Comparison of ENCODE assay signal across 23 cellular contexts in the genomic region with DNA sequence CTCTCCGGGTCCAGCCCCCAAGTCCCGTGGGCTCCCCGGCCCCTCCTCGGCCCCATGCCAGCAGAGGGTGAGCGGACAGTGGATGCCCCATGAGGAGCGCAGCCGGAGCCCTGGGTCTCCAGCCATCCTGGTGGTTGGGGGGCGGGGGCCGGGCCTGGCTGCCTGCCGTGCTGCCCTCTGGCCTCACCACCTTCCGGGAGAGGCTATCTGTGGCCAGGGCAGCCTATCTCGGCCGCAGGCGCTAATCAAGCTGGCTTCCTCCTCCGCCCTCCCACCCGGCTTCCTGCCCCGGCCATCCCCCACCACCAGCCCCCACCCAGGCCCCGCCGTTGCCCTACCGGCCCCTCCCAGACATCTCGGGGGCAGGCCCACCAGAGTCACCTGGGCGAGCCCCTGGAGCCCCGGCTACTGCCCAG. TPM values are rescaled to one million over a fixed set of nuclear protein-coding genes. Genes with fewer than 3 reads are reported as not detected.
DNase-seq lines count a peak whose midpoint lies in the region; ATAC-seq and TF ChIP-seq lines count a peak whose summit lies in the region.
"Had no signal": no experiment of that assay in that cellular context is flagged by ENCODE, and none has a peak within 500 bp of the region (broad histone marks: within the 10 kb centered on the region; RNA-seq: fewer than 3 reads in every experiment).

No MANE protein-coding gene starts in this region.

- WGBS in gastroesophageal sphincter (ENCODE audit: low coverage in 1 of 2), 2 donors, result 60% methylated on average over 1 of the region's 23 CpGs; no CpG with 5 or more reads in 1 of the 2 donors

- H3K36me3 Mint-ChIP-seq in stimulated activated memory B cell treated with anti-CD40 and anti-IgM and Interleukin-4, amounts not matched to agents 10 μg/mL and 1 μg/mL and 100 μg/mL, for 72 hours, result peaks cover 11% of the 10 kb centered on the region
- H3K36me3 Mint-ChIP-seq in activated T-helper 1 cell treated with anti-CD3 and anti-CD28 coated beads, Interleukin-12 subunit alpha, Interleukin-12 subunit beta, Interleukin-2, Interleukin-4 antibody, amounts not matched to agents 30 ng/mL and 10 ng/mL and 1 ng/mL, durations not matched to agents 14 hours and 24 hours and 36 hours (ENCODE audit: low read depth), result no peaks in the 10 kb centered on the region
- H3K36me3 Mint-ChIP-seq: brain; CD4-positive, CD25-positive, alpha-beta regulatory T cell; IgD-negative memory B cell had no signal

- H3K27me3 Mint-ChIP-seq in stimulated activated memory B cell treated with anti-CD40 and anti-IgM and Interleukin-4, amounts not matched to agents 10 μg/mL and 1 μg/mL and 100 μg/mL, for 72 hours, result no peaks in the 10 kb centered on the region
- no peaks in the 10 kb centered on the region for H3K27me3 Mint-ChIP-seq in activated T-helper 1 cell treated with anti-CD3 and anti-CD28 coated beads, Interleukin-12 subunit alpha, Interleukin-12 subunit beta, Interleukin-2, Interleukin-4 antibody, amounts not matched to agents 30 ng/mL and 10 ng/mL and 1 ng/mL, durations not matched to agents 14 hours and 24 hours and 36 hours (ENCODE audit: insufficient read depth)
- H3K27me3 Mint-ChIP-seq: activated CD8-positive, alpha-beta T cell treated with anti-CD3 and anti-CD28 coated beads for 36 hours; CD4-positive, CD25-positive, alpha-beta regulatory T cell; IgD-negative memory B cell had no signal

- intact Hi-C loops in left colon (cut with DNase I, micrococcal nuclease), result no loop called here
- intact Hi-C loops in activated T-helper 1 cell treated with anti-CD3 and anti-CD28 coated beads, Interleukin-12 subunit alpha, Interleukin-12 subunit beta, Interleukin-2, Interleukin-4 antibody, amounts not matched to agents 30 ng/mL and 10 ng/mL and 1 ng/mL, durations not matched to agents 14 hours and 24 hours and 36 hours (cut with micrococcal nuclease), result no loop called here

- H3K27me3 ChIP-seq in gastroesophageal sphincter, result peaks cover 57% of the 10 kb centered on the region
- H3K27me3 ChIP-seq: ovary had no signal

- ATAC-seq in gastroesophageal sphincter (peak; percentile 15), left colon (peak; percentile 13), HG03135 (IDR thresholded peaks at IDR 0.05; ENCODE audit: unreplicated experiment) (no peak), HG02588 (IDR thresholded peaks at IDR 0.05; ENCODE audit: unreplicated experiment) (no peak)
- peak; percentile 25 for ATAC-seq in stimulated activated memory B cell treated with anti-CD40 and anti-IgM and Interleukin-4, amounts not matched to agents 10 μg/mL and 1 μg/mL and 100 μg/mL, for 72 hours
- ATAC-seq: activated CD8-positive, alpha-beta T cell treated with anti-CD3 and anti-CD28 coated beads for 36 hours had no signal

- no peak for TF ChIP-seq CTCF in gastroesophageal sphincter (IDR thresholded peaks at IDR 0.05)

- no peak overlapping the region for H3K27ac ChIP-seq in gastroesophageal sphincter
- H3K27ac ChIP-seq: ovary, PC-9 had no signal

- no peak overlapping the region for H3K4me3 ChIP-seq in gastroesophageal sphincter
- H3K4me3 ChIP-seq: HAP-1, ovary, PC-9 had no signal

- TF ChIP-seq EP300 in gastroesophageal sphincter (IDR thresholded peaks at IDR 0.05), result no peak

- DNase-seq in UCSD-AML1 (lab: John Stamatoyannopoulos, UW; ENCODE audit: unreplicated experiment), result peak; percentile 74
- no peak for DNase-seq in left colon
- DNase-seq in activated T-helper 1 cell treated with anti-CD3 and anti-CD28 coated beads, Interleukin-12 subunit alpha, Interleukin-12 subunit beta, Interleukin-2, Interleukin-4 antibody, amounts not matched to agents 30 ng/mL and 10 ng/mL and 1 ng/mL, durations not matched to agents 14 hours and 24 hours and 36 hours (ENCODE audit: low spot score), result no peak
- no peak for DNase-seq in EL
- DNase-seq: activated CD4-positive, CD25-positive, alpha-beta regulatory T cell treated with anti-CD3 and anti-CD28 coated beads, Interleukin-2, amount 50 U/mL, for 72 hours; activated CD8-positive, alpha-beta T cell treated with anti-CD3 and anti-CD28 coated beads for 36 hours; activated effector memory CD4-positive, alpha-beta T cell treated with anti-CD3 and anti-CD28 coated beads, Interleukin-2, amount 50 U/mL, for 16 hours; CD4-positive, CD25-positive, alpha-beta regulatory T cell; NCI-H1105; NCI-H2081; NCI-H446 treated with DMSO at 0.1 percent for 48 hours; ovary; PC-9; SIG-M5; trophoblast cell had no signal

- no peaks in the 10 kb centered on the region for H3K36me3 ChIP-seq in gastroesophageal sphincter
- H3K36me3 ChIP-seq: HAP-1, ovary had no signal

- no peak for TF ChIP-seq POLR2A in gastroesophageal sphincter (IDR thresholded peaks at IDR 0.05)

- no peak overlapping the region for H3K27ac Mint-ChIP-seq in stimulated activated memory B cell treated with anti-CD40 and anti-IgM and Interleukin-4, amounts not matched to agents 10 μg/mL and 1 μg/mL and 100 μg/mL, for 72 hours
- H3K27ac Mint-ChIP-seq in activated T-helper 1 cell treated with anti-CD3 and anti-CD28 coated beads, Interleukin-12 subunit alpha, Interleukin-12 subunit beta, Interleukin-2, Interleukin-4 antibody, amounts not matched to agents 30 ng/mL and 10 ng/mL and 1 ng/mL, durations not matched to agents 14 hours and 24 hours and 36 hours, result no peak overlapping the region
- H3K27ac Mint-ChIP-seq: activated CD8-positive, alpha-beta T cell treated with anti-CD3 and anti-CD28 coated beads for 36 hours; CD4-positive, CD25-positive, alpha-beta regulatory T cell; nephron had no signal

- H3K9me3 ChIP-seq in gastroesophageal sphincter, result peaks cover 0 to 9% (median 0%) of the 10 kb centered on the region in 3 donors
- H3K9me3 ChIP-seq: HAP-1, ovary had no signal

- no peak overlapping the region for H3K4me3 Mint-ChIP-seq in stimulated activated memory B cell treated with anti-CD40 and anti-IgM and Interleukin-4, amounts not matched to agents 10 μg/mL and 1 μg/mL and 100 μg/mL, for 72 hours
- H3K4me3 Mint-ChIP-seq in activated T-helper 1 cell treated with anti-CD3 and anti-CD28 coated beads, Interleukin-12 subunit alpha, Interleukin-12 subunit beta, Interleukin-2, Interleukin-4 antibody, amounts not matched to agents 30 ng/mL and 10 ng/mL and 1 ng/mL, durations not matched to agents 14 hours and 24 hours and 36 hours, result no peak overlapping the region
- H3K4me3 Mint-ChIP-seq: activated CD8-positive, alpha-beta T cell treated with anti-CD3 and anti-CD28 coated beads for 36 hours; brain; CD4-positive, CD25-positive, alpha-beta regulatory T cell; IgD-negative memory B cell; nephron had no signal

- H3K4me1 ChIP-seq in gastroesophageal sphincter, result no peaks in the 10 kb centered on the region
- H3K4me1 ChIP-seq: HAP-1 had no signal

- H3K4me1 Mint-ChIP-seq in stimulated activated memory B cell treated with anti-CD40 and anti-IgM and Interleukin-4, amounts not matched to agents 10 μg/mL and 1 μg/mL and 100 μg/mL, for 72 hours, result peaks cover 9% of the 10 kb centered on the region
- H3K4me1 Mint-ChIP-seq in activated T-helper 1 cell treated with anti-CD3 and anti-CD28 coated beads, Interleukin-12 subunit alpha, Interleukin-12 subunit beta, Interleukin-2, Interleukin-4 antibody, amounts not matched to agents 30 ng/mL and 10 ng/mL and 1 ng/mL, durations not matched to agents 14 hours and 24 hours and 36 hours (ENCODE audit: low read depth), result no peaks in the 10 kb centered on the region
- H3K4me1 Mint-ChIP-seq: nephron had no signal

- no peaks in the 10 kb centered on the region for H3K9me3 Mint-ChIP-seq in stimulated activated memory B cell treated with anti-CD40 and anti-IgM and Interleukin-4, amounts not matched to agents 10 μg/mL and 1 μg/mL and 100 μg/mL, for 72 hours
- no peaks in the 10 kb centered on the region for H3K9me3 Mint-ChIP-seq in activated T-helper 1 cell treated with anti-CD3 and anti-CD28 coated beads, Interleukin-12 subunit alpha, Interleukin-12 subunit beta, Interleukin-2, Interleukin-4 antibody, amounts not matched to agents 30 ng/mL and 10 ng/mL and 1 ng/mL, durations not matched to agents 14 hours and 24 hours and 36 hours
- H3K9me3 Mint-ChIP-seq: activated CD8-positive, alpha-beta T cell treated with anti-CD3 and anti-CD28 coated beads for 36 hours; IgD-negative memory B cell; nephron had no signal

RNA-seq across cellular contexts. Expression of a gene that starts 46.8 kb away (rescaled TPM):
- 1 to 10 TPM in 1 of 4 donors, under 1 TPM in 3; 0.40 to 1.4 (median 0.59) TPM for total RNA-seq in gastroesophageal sphincter
- 10 to 100 TPM in 1 of 2 donors, 1 to 10 TPM in 1; 8.0 to 11.3 TPM for total RNA-seq in left colon
- total RNA-seq in activated T-helper 1 cell treated with anti-CD3 and anti-CD28 coated beads, Interleukin-12 subunit alpha, Interleukin-12 subunit beta, Interleukin-2, Interleukin-4 antibody, amounts not matched to agents 30 ng/mL and 10 ng/mL and 1 ng/mL, durations not matched to agents 14 hours and 24 hours and 36 hours, result 20.6 and 21.7 TPM in 2 replicates

Comparison
In these comparisons a context has a peak if more than half of its experiments do, and no peak if none do; other contexts are left out.
1. ATAC-seq: peak in gastroesophageal sphincter (single experiment), left colon (single experiment) and stimulated activated memory B cell treated with anti-CD40 and anti-IgM and Interleukin-4, amounts not matched to agents 10 μg/mL and 1 μg/mL and 100 μg/mL, for 72 hours (single experiment); none in HG03135 (single experiment) and HG02588 (single experiment).